ENCODE assay signal across 8 cellular contexts in the genomic region with DNA sequence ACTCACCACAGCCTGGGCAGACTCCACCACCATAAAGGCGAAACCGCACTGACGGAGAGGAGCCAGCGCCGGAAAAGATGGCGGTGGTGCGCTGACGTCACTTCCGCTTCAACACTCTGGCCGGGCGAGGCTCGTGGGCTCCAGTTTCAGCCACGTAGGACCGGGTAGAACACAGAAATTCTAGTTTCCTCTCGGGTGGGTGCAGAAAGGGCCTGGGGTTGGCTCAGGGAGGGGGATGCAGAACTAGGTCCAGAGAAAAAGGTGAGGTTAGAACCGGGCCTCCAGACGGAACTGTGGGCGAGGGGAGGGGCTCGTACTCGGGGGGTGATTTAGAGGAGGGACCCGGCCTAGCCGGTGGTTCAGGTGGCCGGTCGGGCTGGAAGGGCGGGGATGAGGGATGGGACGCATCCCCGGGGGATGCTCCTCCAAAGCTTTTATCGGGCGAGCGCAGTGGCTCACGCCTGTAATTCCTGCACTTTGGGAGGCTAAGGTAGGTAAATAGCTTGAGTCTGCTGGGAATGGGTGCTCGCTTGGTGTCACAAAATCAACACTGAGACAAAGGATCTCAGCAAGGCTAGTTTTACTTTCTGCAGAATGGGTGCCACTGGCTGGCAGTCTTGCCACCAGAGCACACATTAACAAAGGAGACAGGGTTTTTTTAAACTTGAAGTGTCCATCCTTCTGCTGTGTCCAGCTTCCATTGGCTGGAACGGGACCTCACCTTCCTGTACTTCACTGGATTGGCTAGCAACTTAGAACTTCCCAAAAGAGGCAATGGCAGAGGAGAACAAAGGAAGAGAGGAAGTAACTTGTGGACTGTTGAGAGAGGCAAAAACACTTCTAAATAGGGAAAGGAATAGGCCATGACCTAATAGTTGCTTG.
DNase-seq lines count a peak whose midpoint lies in the region; ATAC-seq and TF ChIP-seq lines count a peak whose summit lies in the region.

TSS of gene ZNF561 (minus strand) at position 77 of the 882 bp plus-strand sequence. CDS start 1,776 bp downstream, outside the sequence.

- peak; percentile 71 for ATAC-seq in GM21825 (IDR thresholded peaks at IDR 0.05; ENCODE audit: unreplicated experiment)

- H3K79me2 ChIP-seq in Loucy (ENCODE audit: insufficient read depth, low read length), result peaks cover 31% of the 10 kb centered on the region

- no peaks in the 10 kb centered on the region for H3F3A ChIP-seq in Loucy (ENCODE audit: low read depth)

- peak within 1 kb of the TSS; percentile 100 for H3K27ac Mint-ChIP-seq in nephron progenitor cell
- peak within 1 kb of the TSS; percentile 100 for H3K27ac Mint-ChIP-seq in stimulated activated naive CD8-positive, alpha-beta T cell treated with anti-CD3 and anti-CD28 coated beads, Interleukin-15, Interleukin-2, amounts not matched to agents 100 ng/mL and 50 ng/mL, for 24 hours

- H3K4me3 Mint-ChIP-seq in nephron progenitor cell, result peak within 1 kb of the TSS; percentile 100
- H3K4me3 Mint-ChIP-seq in stimulated activated naive CD8-positive, alpha-beta T cell treated with anti-CD3 and anti-CD28 coated beads, Interleukin-15, Interleukin-2, amounts not matched to agents 100 ng/mL and 50 ng/mL, for 24 hours, result peak within 1 kb of the TSS; percentile 99

- H3K9me3 ChIP-seq in Loucy (ENCODE audit: insufficient read depth, low read depth, low read length), result no peaks in the 10 kb centered on the region

- H3K4me1 Mint-ChIP-seq in nephron progenitor cell, result peaks cover 35% of the 10 kb centered on the region
- H3K4me1 Mint-ChIP-seq in stimulated activated naive CD8-positive, alpha-beta T cell treated with anti-CD3 and anti-CD28 coated beads, Interleukin-15, Interleukin-2, amounts not matched to agents 100 ng/mL and 50 ng/mL, for 24 hours (ENCODE audit: low read depth), result peaks cover 29% of the 10 kb centered on the region

- peak within 1 kb of the TSS; percentile 81 for H3K4me2 ChIP-seq in Loucy (ENCODE audit: low read depth, low read length, poor library complexity, severe bottlenecking)

- H3K4me3 ChIP-seq in Loucy (ENCODE audit: low read length, poor library complexity, severe bottlenecking), result peak within 1 kb of the TSS; percentile 86

- H3K27me3 ChIP-seq in Loucy (ENCODE audit: insufficient read depth, low read length, poor library complexity, severe bottlenecking), result no peaks in the 10 kb centered on the region

- DNase-seq in DMS153 (lab: John Stamatoyannopoulos, UW), result peak; percentile 58
- DNase-seq in SHP77 (lab: John Stamatoyannopoulos, UW), result peak; percentile 71 to 78
- peak; percentile 80 for DNase-seq in activated effector memory CD4-positive, alpha-beta T cell treated with Interleukin-2 at 50 U/mL for 16 hours
- peak; percentile 62 for DNase-seq in fibroblast of the conjunctiva (ENCODE audit: low read depth)
- DNase-seq in nephron progenitor cell, result peak; percentile 89

- H3K9me2 ChIP-seq in Loucy (replicated peaks; ENCODE audit: low read depth, low read length), result no peaks in the 10 kb centered on the region

- peaks cover 43% of the 10 kb centered on the region for H3K36me3 Mint-ChIP-seq in nephron progenitor cell (ENCODE audit: low read depth)
- peaks cover 39% of the 10 kb centered on the region for H3K36me3 Mint-ChIP-seq in stimulated activated naive CD8-positive, alpha-beta T cell treated with anti-CD3 and anti-CD28 coated beads, Interleukin-15, Interleukin-2, amounts not matched to agents 100 ng/mL and 50 ng/mL, for 24 hours (ENCODE audit: low read depth)

- H3K36me3 ChIP-seq in Loucy (ENCODE audit: insufficient read depth, low read length), result peaks cover 13% of the 10 kb centered on the region; the same call in 1 of the 2 replicates

- no peaks in the 10 kb centered on the region for H4K20me1 ChIP-seq in Loucy (ENCODE audit: insufficient read depth, low read length, poor library complexity, severe bottlenecking)

- H3K27me3 Mint-ChIP-seq in nephron progenitor cell (ENCODE audit: low read depth, poor library complexity), result peaks cover 2% of the 10 kb centered on the region
- no peaks in the 10 kb centered on the region for H3K27me3 Mint-ChIP-seq in stimulated activated naive CD8-positive, alpha-beta T cell treated with anti-CD3 and anti-CD28 coated beads, Interleukin-15, Interleukin-2, amounts not matched to agents 100 ng/mL and 50 ng/mL, for 24 hours

- peak within 1 kb of the TSS; percentile 90 for H2AFZ ChIP-seq in Loucy (ENCODE audit: low read length)

- TF ChIP-seq CTCF in Loucy (conservative IDR thresholded peaks at IDR 0.05; ENCODE audit: low read length) (no peak), nephron progenitor cell (IDR thresholded peaks at IDR 0.05) (no peak)

- peak within 1 kb of the TSS; percentile 96 for H3K9ac ChIP-seq in Loucy (ENCODE audit: low read depth, low read length, poor library complexity, severe bottlenecking)

- H3K9me3 Mint-ChIP-seq in nephron progenitor cell, result peaks cover 8% of the 10 kb centered on the region
- no peaks in the 10 kb centered on the region for H3K9me3 Mint-ChIP-seq in stimulated activated naive CD8-positive, alpha-beta T cell treated with anti-CD3 and anti-CD28 coated beads, Interleukin-15, Interleukin-2, amounts not matched to agents 100 ng/mL and 50 ng/mL, for 24 hours

- peaks cover 7% of the 10 kb centered on the region for H3K4me1 ChIP-seq in Loucy (ENCODE audit: insufficient read depth, low read length, poor library complexity, severe bottlenecking)

Comparison
In these comparisons a context has a peak if more than half of its experiments do, and no peak if none do; other contexts are left out.
1. Peak in every context shown above with its lines: DNase-seq, ATAC-seq and H3K4me3 ChIP-seq.